In the genomic region with DNA sequence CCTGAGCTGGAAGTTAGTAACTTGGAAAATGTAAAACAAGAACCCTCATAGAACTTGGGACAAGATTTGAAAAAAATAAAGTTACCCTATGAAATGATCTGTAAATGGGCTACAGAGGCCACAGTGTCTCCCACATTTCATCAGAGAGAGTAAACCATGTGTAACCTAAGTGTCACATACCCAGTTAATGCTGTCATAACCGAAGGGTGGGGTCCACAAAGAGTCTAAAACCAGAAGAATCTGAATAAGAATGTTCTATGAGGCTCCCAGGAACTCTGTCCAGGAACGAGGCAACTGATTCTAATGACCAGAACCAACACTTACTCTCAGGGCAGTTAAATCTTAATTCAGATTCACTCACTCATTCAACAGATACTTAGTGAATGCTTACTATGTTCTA, we compare ENCODE assay signal across 8 cellular contexts. TPM values are rescaled to one million over a fixed set of nuclear protein-coding genes. Genes with fewer than 3 reads are reported as not detected.
DNase-seq lines count a peak whose midpoint lies in the region; ATAC-seq, FAIRE-seq and TF ChIP-seq lines count a peak whose summit lies in the region.

No MANE protein-coding gene starts in this region.

- in situ Hi-C loops in HepG2 (cut with HindIII; ENCODE audit: extremely low pct_ligation_motif_present, low pct_unique_long_range_greater_than_20kb) (loop anchor here (5.0 kb wide), 1 partner anchor 33 kb away; no protein-coding TSS in a partner anchor), transverse colon (cut with MboI; ENCODE audit: low pct_ligation_motif_present in 1 of 4, low pct_unique_long_range_greater_than_20kb in 1 of 4, low sequenced_read_pairs in 3 of 4) (no loop called here)

- H3K27me3 ChIP-seq in HepG2 (ENCODE audit: control insufficient read depth in 1 of 2, insufficient read depth in 2 of 2, low read length in 2 of 2) (no peaks in the 10 kb centered on the region; a peak in 1 of 5 replicates), transverse colon (no peaks in the 10 kb centered on the region)

- H3K36me3 Mint-ChIP-seq in activated T-cell treated with anti-CD3 and anti-CD28 coated beads, Interleukin-2, amount 50 U/mL, for 72 hours (ENCODE audit: insufficient read depth in 2 of 2) = peaks cover 3 to 4% of the 10 kb centered on the region in 2 donors
- no peaks in the 10 kb centered on the region for H3K36me3 Mint-ChIP-seq in activated naive CD8-positive, alpha-beta T cell

- H3K9me3 ChIP-seq in HepG2 (ENCODE audit: low read length) (no peaks in the 10 kb centered on the region), transverse colon (no peaks in the 10 kb centered on the region)

- H3K36me3 ChIP-seq in HepG2 (replicated peaks in 1 of 2; ENCODE audit: control insufficient read depth in 1 of 2, insufficient read depth in 2 of 2, low read length in 2 of 2) (no peaks in the 10 kb centered on the region), transverse colon (no peaks in the 10 kb centered on the region)

- H3K4me3 ChIP-seq in HepG2 (replicated peaks in 1 of 3; ENCODE audit: insufficient read depth in 1 of 3, low read depth in 2 of 3, low read length in 3 of 3) (peak overlapping the region; percentile 70 to 99 (median 97); a peak in 5 of 6 replicates), transverse colon (peak overlapping the region in 1 of 4 donors; percentile 93)

- no TSS peak for BruUV-seq in HepG2 (replicated peaks; lab: Mats Ljungman, UMichigan)

- peaks cover 59% of the 10 kb centered on the region for H3K4me1 Mint-ChIP-seq in activated T-cell treated with anti-CD3 and anti-CD28 coated beads, Interleukin-2, amount 50 U/mL, for 72 hours (ENCODE audit: low read depth)
- peaks cover 45% of the 10 kb centered on the region for H3K4me1 Mint-ChIP-seq in activated naive CD8-positive, alpha-beta T cell (ENCODE audit: low read depth)

- peaks cover 29% of the 10 kb centered on the region for H4K20me1 ChIP-seq in HepG2 (ENCODE audit: insufficient read depth, low read length)

- no peak for TF ChIP-seq EP300 in HepG2 (IDR thresholded peaks at IDR 0.05; ENCODE audit: low read depth in 2 of 2, low read length in 2 of 2)
- no peak for TF ChIP-seq EP300 in HepG2 (CRISPR knock-in tag; IDR thresholded peaks at IDR 0.05; ENCODE audit: borderline replicate concordance)
- no peak for TF ChIP-seq EP300 in transverse colon (IDR thresholded peaks at IDR 0.05; ENCODE audit: low read depth)

- CTCF ChIA-PET in HepG2 (lab: Yijun Ruan, JAX; ENCODE audit: low intra/inter-chr PET ratio, low total read pairs) = no interaction called here

- H3K4me1 ChIP-seq in HepG2 (ENCODE audit: insufficient read depth, low read length) = peaks cover 46% of the 10 kb centered on the region
- H3K4me1 ChIP-seq in transverse colon = peaks cover 0 to 38% (median 23%) of the 10 kb centered on the region in 4 donors

- WGBS in HepG2 (ENCODE audit: low lambda C conversion rate) = 37% methylated on average over 2 of the region's 2 CpGs
- WGBS in transverse colon (ENCODE audit: low coverage in 1 of 2), 2 donors = 66 to 75% methylated on average over 1 to 2 of the region's 2 CpGs

- FAIRE-seq in HepG2 (lab: Jason Lieb, UNC) = no peak

- H3K27ac Mint-ChIP-seq in activated T-cell treated with anti-CD3 and anti-CD28 coated beads, Interleukin-2, amount 50 U/mL, for 72 hours = peak overlapping the region; percentile 94
- H3K27ac Mint-ChIP-seq in activated naive CD8-positive, alpha-beta T cell = peak overlapping the region; percentile 94

- no peak for TF ChIP-seq RAD21 in HepG2 (CRISPR knock-in tag; IDR thresholded peaks at IDR 0.05)

- no peak overlapping the region for H3K27ac ChIP-seq in HepG2 (ENCODE audit: extremely low read length, insufficient read depth, low read length)
- H3K27ac ChIP-seq in transverse colon = peak overlapping the region; percentile 99 to 100 (median 100)

- intact Hi-C loops in HepG2 (cut with micrococcal nuclease; ENCODE audit: unreplicated experiment) (no loop called here), transverse colon (cut with DNase I; ENCODE audit: low total_unique reads) (no loop called here)

- peak overlapping the region; percentile 78 for H3K4me2 ChIP-seq in HepG2 (ENCODE audit: low read depth, low read length)

- no peak for TF ChIP-seq CTCF in HepG2 (CRISPR knock-in tag; IDR thresholded peaks at IDR 0.05)
- no peak for TF ChIP-seq CTCF in transverse colon (IDR thresholded peaks at IDR 0.05)

- H3K79me2 ChIP-seq in HepG2 (ENCODE audit: insufficient read depth, low read length) = peaks cover 36% of the 10 kb centered on the region

- DNase-seq in activated T-cell treated with anti-CD3 and anti-CD28 coated beads, Interleukin-2, amount 50 U/mL, for 72 hours = no peak
- no peak for DNase-seq in activated T-cell treated with anti-CD3 and anti-CD28 coated beads, Interleukin-2, amount 50 U/mL, for 48 hours
- no peak for DNase-seq in HepG2 (ENCODE audit: low spot score)
- DNase-seq in transverse colon = no peak
- no peak for DNase-seq in SHP77 treated with DMSO at 0.1 percent for 48 hours (lab: John Stamatoyannopoulos, UW)
- no peak for DNase-seq in HT-29 (ENCODE audit: low spot score)

- ATAC-seq in activated T-cell treated with anti-CD3 and anti-CD28 coated beads, Interleukin-2, amount 50 U/mL, for 72 hours (replicated peaks in 1 of 2) = no peak
- ATAC-seq in HepG2 = no peak
- no peak for ATAC-seq in HG02759 (IDR thresholded peaks at IDR 0.05; ENCODE audit: unreplicated experiment)

- H3K9ac ChIP-seq in HepG2 (ENCODE audit: insufficient read depth, low read depth, low read length) = peak overlapping the region; percentile 99

- POLR2A ChIA-PET in HepG2 (lab: Yijun Ruan, JAX) = interaction anchor here (1.2 to 1.7 kb wide), 2 partner anchors 15 to 280 kb away, joined by 4 to 7 read pairs; a partner anchor contains a TSS

- no peaks in the 10 kb centered on the region for H3K27me3 Mint-ChIP-seq in activated T-cell treated with anti-CD3 and anti-CD28 coated beads, Interleukin-2, amount 50 U/mL, for 72 hours (ENCODE audit: low read depth)
- H3K27me3 Mint-ChIP-seq in activated naive CD8-positive, alpha-beta T cell = no peaks in the 10 kb centered on the region

- no peak overlapping the region for H2AFZ ChIP-seq in HepG2 (ENCODE audit: low read length)

- no peaks in the 10 kb centered on the region for H3K9me3 Mint-ChIP-seq in activated T-cell treated with anti-CD3 and anti-CD28 coated beads, Interleukin-2, amount 50 U/mL, for 72 hours
- H3K9me3 Mint-ChIP-seq in activated naive CD8-positive, alpha-beta T cell (ENCODE audit: low read depth) = no peaks in the 10 kb centered on the region

- TF ChIP-seq POLR2A in HepG2 (IDR thresholded peaks at IDR 0.05; ENCODE audit: insufficient read depth in 1 of 2, low read depth in 2 of 2, low read length in 2 of 2) (no peak), transverse colon (IDR thresholded peaks at IDR 0.05) (no peak)

- H3K4me3 Mint-ChIP-seq in activated T-cell treated with anti-CD3 and anti-CD28 coated beads, Interleukin-2, amount 50 U/mL, for 72 hours = peak overlapping the region; percentile 97 to 98
- peak overlapping the region; percentile 94 for H3K4me3 Mint-ChIP-seq in activated naive CD8-positive, alpha-beta T cell

RNA-seq across cellular contexts. Expression of a gene that starts 1.0 kb away (rescaled TPM):
- 10 to 100 TPM; 19.3 to 20.5 TPM for total RNA-seq in activated T-cell treated with anti-CD3 and anti-CD28 coated beads, Interleukin-2, amount 50 U/mL, for 72 hours
- 11.5 and 11.8 TPM in 2 replicates for total RNA-seq in HepG2 (2016; rRNA removed; fragmentation: Illumina TruSeq; extraction: Trizol)
- total RNA-seq in HepG2 (2016; cell fraction: cytosol; rRNA removed; fragmentation: Illumina TruSeq; extraction: Trizol; ENCODE audit: low read depth) = 23.7 and 24.4 TPM in 2 replicates
- 11.5 and 12.4 TPM in 2 replicates for total RNA-seq in HepG2 (2016; cell fraction: insoluble cytoplasmic fraction; rRNA removed; fragmentation: Illumina TruSeq; extraction: Trizol)
- total RNA-seq in HepG2 (2016; cell fraction: membrane; rRNA removed; fragmentation: Illumina TruSeq; extraction: Trizol) = 17.3 and 17.9 TPM in 2 replicates
- total RNA-seq in HepG2 (2016; cell fraction: nucleus; rRNA removed; fragmentation: Illumina TruSeq; extraction: Trizol) = 28.3 TPM in 2 replicates
- polyA plus RNA-seq in HepG2 (2011; rRNA removed) = 6.9 and 7.5 TPM in 2 replicates
- 2.3 and 3.7 TPM in 2 replicates for polyA plus RNA-seq in HepG2 (2011; cell fraction: cytosol; rRNA removed)
- 9.0 and 13.3 TPM in 2 replicates for polyA plus RNA-seq in HepG2 (2011; cell fraction: nucleus; rRNA removed)
- polyA plus RNA-seq in HepG2 (2012) = 5.8 and 7.5 TPM in 2 replicates
- 0.97 and 1.1 TPM in 2 replicates for polyA plus RNA-seq in HepG2 (2016; cell fraction: cytosol; fragmentation: Illumina TruSeq; extraction: Trizol; ENCODE audit: low read depth)
- polyA plus RNA-seq in HepG2 (2016; cell fraction: insoluble cytoplasmic fraction; fragmentation: Illumina TruSeq; extraction: Trizol; ENCODE audit: low read depth) = 9.6 and 11.3 TPM in 2 replicates
- polyA plus RNA-seq in HepG2 (2016; cell fraction: membrane; fragmentation: Illumina TruSeq; extraction: Trizol; ENCODE audit: low read depth) = 1.9 and 2.2 TPM in 2 replicates
- polyA plus RNA-seq in HepG2 (2016; cell fraction: nucleus; fragmentation: Illumina TruSeq; extraction: Trizol; ENCODE audit: insufficient read depth, low read depth) = 23.2 and 24.7 TPM in 2 replicates
- polyA minus RNA-seq in HepG2 (2011; rRNA and poly(A)+ RNA removed; ENCODE audit: low replicate concordance) = 5.9 and 11.7 TPM in 2 replicates
- 5.5 and 6.4 TPM in 2 replicates for polyA minus RNA-seq in HepG2 (2011; cell fraction: cytosol; rRNA and poly(A)+ RNA removed)
- polyA minus RNA-seq in HepG2 (2011; cell fraction: nucleus; rRNA and poly(A)+ RNA removed) = 67.8 and 69.9 TPM in 2 replicates
- 10 to 100 TPM; 18.7 to 46.7 (median 23.0) TPM for total RNA-seq in transverse colon
- 6.6 and 15.2 TPM in 2 replicates for total RNA-seq in HT-29 (2014; rRNA removed; shearing (Covaris generic))

RNA-seq across cellular contexts. Expression of a gene that starts 49.9 kb away (rescaled TPM):
- not detected for total RNA-seq in activated T-cell treated with anti-CD3 and anti-CD28 coated beads, Interleukin-2, amount 50 U/mL, for 72 hours
- total RNA-seq in HepG2 (2016; rRNA removed; fragmentation: Illumina TruSeq; extraction: Trizol) = not detected in 2 replicates
- total RNA-seq in HepG2 (2016; cell fraction: cytosol; rRNA removed; fragmentation: Illumina TruSeq; extraction: Trizol; ENCODE audit: low read depth) = not detected in 2 replicates
- 0.09 TPM in 1 of 2 replicates, not detected in the other for total RNA-seq in HepG2 (2016; cell fraction: insoluble cytoplasmic fraction; rRNA removed; fragmentation: Illumina TruSeq; extraction: Trizol)
- not detected in 2 replicates for total RNA-seq in HepG2 (2016; cell fraction: membrane; rRNA removed; fragmentation: Illumina TruSeq; extraction: Trizol)
- total RNA-seq in HepG2 (2016; cell fraction: nucleus; rRNA removed; fragmentation: Illumina TruSeq; extraction: Trizol) = not detected in 2 replicates
- polyA plus RNA-seq in HepG2 (2011; rRNA removed) = 0.04 TPM in 1 of 2 replicates, not detected in the other
- polyA plus RNA-seq in HepG2 (2011; cell fraction: cytosol; rRNA removed) = not detected in 2 replicates
- not detected in 2 replicates for polyA plus RNA-seq in HepG2 (2011; cell fraction: nucleus; rRNA removed)
- not detected in 2 replicates for polyA plus RNA-seq in HepG2 (2012)
- not detected in 2 replicates for polyA plus RNA-seq in HepG2 (2016; cell fraction: cytosol; fragmentation: Illumina TruSeq; extraction: Trizol; ENCODE audit: low read depth)
- polyA plus RNA-seq in HepG2 (2016; cell fraction: insoluble cytoplasmic fraction; fragmentation: Illumina TruSeq; extraction: Trizol; ENCODE audit: low read depth) = not detected in 2 replicates
- not detected in 2 replicates for polyA plus RNA-seq in HepG2 (2016; cell fraction: membrane; fragmentation: Illumina TruSeq; extraction: Trizol; ENCODE audit: low read depth)
- not detected in 2 replicates for polyA plus RNA-seq in HepG2 (2016; cell fraction: nucleus; fragmentation: Illumina TruSeq; extraction: Trizol; ENCODE audit: insufficient read depth, low read depth)
- polyA minus RNA-seq in HepG2 (2011; rRNA and poly(A)+ RNA removed; ENCODE audit: low replicate concordance) = not detected in 2 replicates
- polyA minus RNA-seq in HepG2 (2011; cell fraction: cytosol; rRNA and poly(A)+ RNA removed) = not detected in 2 replicates
- not detected in 2 replicates for polyA minus RNA-seq in HepG2 (2011; cell fraction: nucleus; rRNA and poly(A)+ RNA removed)
- total RNA-seq in transverse colon = not detected
- not detected in 2 replicates for total RNA-seq in HT-29 (2014; rRNA removed; shearing (Covaris generic))
